Comparison of ENCODE assay signal across 10 cellular contexts in genomic region chr17:27247071-27247957, GRCh38. TPM values are rescaled to one million over a fixed set of nuclear protein-coding genes. Genes with fewer than 3 reads are reported as not detected.
DNase-seq lines count a peak whose midpoint lies in the region; TF ChIP-seq lines count a peak whose summit lies in the region.
"Had no signal": no experiment of that assay in that cellular context is flagged by ENCODE, and none has a peak within 500 bp of the region (broad histone marks: within the 10 kb centered on the region; RNA-seq: fewer than 3 reads in every experiment).

No MANE protein-coding gene starts in this region.

- BruUV-seq in PC-9 (replicated peaks; lab: Mats Ljungman, UMichigan): no TSS peak

- no peak overlapping the region for H3K4me3 Mint-ChIP-seq in osteocyte (ENCODE audit: unreplicated experiment)
- no peak overlapping the region for H3K4me3 Mint-ChIP-seq in CD8-positive, alpha-beta memory T cell
- H3K4me3 Mint-ChIP-seq: activated naive CD4-positive, alpha-beta T cell treated with anti-CD3 and anti-CD28 coated beads, Interleukin-2, amount 50 U/mL, for 24 hours had no signal

- no peak for TF ChIP-seq CTCF in PC-9 (conservative IDR thresholded peaks at IDR 0.05)
- TF ChIP-seq CTCF in esophagus muscularis mucosa (IDR thresholded peaks at IDR 0.05): no peak
- no peak for TF ChIP-seq CTCF in osteoblast (IDR thresholded peaks at IDR 0.05; ENCODE audit: extremely low read depth, low read depth, low read length)
- TF ChIP-seq CTCF in osteocyte (IDR thresholded peaks at IDR 0.05): no peak

- peaks cover 34% of the 10 kb centered on the region for H3F3A ChIP-seq in PC-9 (ENCODE audit: insufficient read depth, low read depth)

- peaks cover 31% of the 10 kb centered on the region for H3K27me3 Mint-ChIP-seq in osteocyte (ENCODE audit: unreplicated experiment)
- H3K27me3 Mint-ChIP-seq in CD8-positive, alpha-beta memory T cell: peaks cover 11 to 29% of the 10 kb centered on the region in 2 donors

- no peaks in the 10 kb centered on the region for H3K36me3 Mint-ChIP-seq in osteocyte (ENCODE audit: unreplicated experiment)
- H3K36me3 Mint-ChIP-seq in CD8-positive, alpha-beta memory T cell: no peaks in the 10 kb centered on the region
- H3K36me3 Mint-ChIP-seq: activated naive CD4-positive, alpha-beta T cell treated with anti-CD3 and anti-CD28 coated beads, Interleukin-2, amount 50 U/mL, for 24 hours had no signal

- DNase-seq in DMS153 (lab: John Stamatoyannopoulos, UW) (peak; percentile 93), PC-9 (peak; percentile 72 to 96), esophagus muscularis mucosa (ENCODE audit: extremely low spot score) (peak; percentile 92), osteoblast (ENCODE audit: insufficient read length, low spot score, missing footprints) (peak; percentile 67), occipital lobe (lab: John Stamatoyannopoulos, UW) (no peak), osteocyte (ENCODE audit: extremely low spot score, unreplicated experiment) (no peak)
- DNase-seq in central memory CD4-positive, alpha-beta T cell: no peak
- DNase-seq in CD8-positive, alpha-beta memory T cell: no peak

- H3K9me3 ChIP-seq in PC-9 (ENCODE audit: insufficient read depth, low read depth) (no peaks in the 10 kb centered on the region), esophagus muscularis mucosa (no peaks in the 10 kb centered on the region), osteoblast (ENCODE audit: low read depth, low read length) (no peaks in the 10 kb centered on the region)
- no peaks in the 10 kb centered on the region for H3K9me3 ChIP-seq in CD8-positive, alpha-beta memory T cell (ENCODE audit: low read length)

- TF ChIP-seq POLR2A in esophagus muscularis mucosa (IDR thresholded peaks at IDR 0.05; ENCODE audit: low read depth): no peak

- H3K79me2 ChIP-seq in PC-9 (ENCODE audit: low read depth) (no peaks in the 10 kb centered on the region), osteoblast (ENCODE audit: insufficient read depth, low read length) (no peaks in the 10 kb centered on the region)

- H4K20me1 ChIP-seq in PC-9 (ENCODE audit: insufficient read depth) (no peaks in the 10 kb centered on the region), osteoblast (ENCODE audit: insufficient read depth, low read length) (no peaks in the 10 kb centered on the region)

- no peaks in the 10 kb centered on the region for H3K9me3 Mint-ChIP-seq in osteocyte (ENCODE audit: unreplicated experiment)
- no peaks in the 10 kb centered on the region for H3K9me3 Mint-ChIP-seq in CD8-positive, alpha-beta memory T cell
- H3K9me3 Mint-ChIP-seq: activated naive CD4-positive, alpha-beta T cell treated with anti-CD3 and anti-CD28 coated beads, Interleukin-2, amount 50 U/mL, for 24 hours had no signal

- no peaks in the 10 kb centered on the region for H3K36me3 ChIP-seq in PC-9 (ENCODE audit: low read depth)
- H3K36me3 ChIP-seq in esophagus muscularis mucosa: no peaks in the 10 kb centered on the region
- no peaks in the 10 kb centered on the region for H3K36me3 ChIP-seq in osteoblast (ENCODE audit: insufficient read depth, low read length)
- no peaks in the 10 kb centered on the region for H3K36me3 ChIP-seq in CD8-positive, alpha-beta memory T cell (ENCODE audit: insufficient read depth, low read length)

- H3K27ac Mint-ChIP-seq in osteocyte (ENCODE audit: unreplicated experiment): no peak overlapping the region
- no peak overlapping the region for H3K27ac Mint-ChIP-seq in CD8-positive, alpha-beta memory T cell
- H3K27ac Mint-ChIP-seq: activated naive CD4-positive, alpha-beta T cell treated with anti-CD3 and anti-CD28 coated beads, Interleukin-2, amount 50 U/mL, for 24 hours had no signal

- intact Hi-C loops in PC-9 (cut with micrococcal nuclease; ENCODE audit: unreplicated experiment) (loop anchor here (1.0 to 10.0 kb wide), 3 partner anchors 47 to 247 kb away; partner anchors contain the start of genes KSR1 and WSB1), esophagus muscularis mucosa (cut with DNase I) (no loop called here)

- H3K27me3 ChIP-seq in PC-9 (ENCODE audit: insufficient read depth, low read depth) (no peaks in the 10 kb centered on the region), esophagus muscularis mucosa (no peaks in the 10 kb centered on the region), osteoblast (ENCODE audit: insufficient read depth, low read length) (no peaks in the 10 kb centered on the region)
- no peaks in the 10 kb centered on the region for H3K27me3 ChIP-seq in CD8-positive, alpha-beta memory T cell (ENCODE audit: insufficient read depth, low read length, poor library complexity, severe bottlenecking)

- H3K27ac ChIP-seq in PC-9: peak overlapping the region; percentile 78
- peak overlapping the region; percentile 84 to 91 (median 88) for H3K27ac ChIP-seq in esophagus muscularis mucosa (replicated peaks in 1 of 4)
- H3K27ac ChIP-seq in osteoblast (ENCODE audit: low read depth, low read length): peak overlapping the region; percentile 52
- no peak overlapping the region for H3K27ac ChIP-seq in CD8-positive, alpha-beta memory T cell (ENCODE audit: low read depth, low read length)

- TF ChIP-seq EP300 in esophagus muscularis mucosa (IDR thresholded peaks at IDR 0.05): no peak

- H3K4me2 ChIP-seq in PC-9: peak overlapping the region; percentile 63
- H3K4me2 ChIP-seq in osteoblast (ENCODE audit: insufficient read depth, low read length): peak overlapping the region; percentile 37

- no peak overlapping the region for H2AFZ ChIP-seq in PC-9
- no peak overlapping the region for H2AFZ ChIP-seq in osteoblast (ENCODE audit: low read length)

- H3K9me2 ChIP-seq in PC-9 (ENCODE audit: insufficient read depth): no peaks in the 10 kb centered on the region

- CTCF ChIA-PET in PC-9 (lab: Charles Lee): interaction anchor here (0.6 kb wide), 1 partner anchor 61 kb away, joined by 3 read pairs; no protein-coding TSS in a partner anchor
- CTCF ChIA-PET in CD8-positive, alpha-beta memory T cell (lab: Charles Lee): no interaction called here

- H3K4me1 Mint-ChIP-seq in osteocyte (ENCODE audit: unreplicated experiment): peaks cover 27% of the 10 kb centered on the region
- H3K4me1 Mint-ChIP-seq in CD8-positive, alpha-beta memory T cell: no peaks in the 10 kb centered on the region

- POLR2A ChIA-PET in PC-9 (lab: Charles Lee; ENCODE audit: unreplicated experiment): no interaction called here
- POLR2A ChIA-PET in CD8-positive, alpha-beta memory T cell (lab: Charles Lee): no interaction called here

- peaks cover 64% of the 10 kb centered on the region for H3K4me1 ChIP-seq in PC-9 (replicated peaks; ENCODE audit: insufficient read depth)
- H3K4me1 ChIP-seq in esophagus muscularis mucosa: peaks cover 44 to 73% (median 62%) of the 10 kb centered on the region in 4 donors
- peaks cover 32% of the 10 kb centered on the region for H3K4me1 ChIP-seq in osteoblast (ENCODE audit: insufficient read depth, low read length)
- no peaks in the 10 kb centered on the region for H3K4me1 ChIP-seq in CD8-positive, alpha-beta memory T cell (ENCODE audit: insufficient read depth, low read length)

- 42% methylated on average over 5 of the region's 7 CpGs for WGBS in esophagus muscularis mucosa

- no peak overlapping the region for H3K4me3 ChIP-seq in PC-9
- no peak overlapping the region for H3K4me3 ChIP-seq in esophagus muscularis mucosa
- no peak overlapping the region for H3K4me3 ChIP-seq in osteoblast (ENCODE audit: insufficient read depth, low read length)
- H3K4me3 ChIP-seq in CD8-positive, alpha-beta memory T cell (ENCODE audit: low read length): no peak overlapping the region
- H3K4me3 ChIP-seq: skin epidermis had no signal

RNA-seq across cellular contexts. Expression of gene WSB1, which starts 46.6 kb away (rescaled TPM):
- total RNA-seq in PC-9 (2021): 66.2 and 101 TPM in 2 replicates
- 100 to 1,000 TPM in 3 of 4 donors, 10 to 100 TPM in 1; 84.1 to 125 (median 118) TPM for total RNA-seq in esophagus muscularis mucosa
- total RNA-seq in osteoblast: 158 and 177 TPM in 2 replicates
- total RNA-seq in occipital lobe: 299 TPM
- 168 and 179 TPM in 2 replicates for total RNA-seq in osteocyte
- 10 to 100 TPM; 71.0 to 72.5 TPM for total RNA-seq in CD8-positive, alpha-beta memory T cell
- 187 TPM for polyA plus RNA-seq in CD8-positive, alpha-beta memory T cell

Comparison
In these comparisons a context has a peak if more than half of its experiments do, and no peak if none do; other contexts are left out.
1. DNase-seq: peak in DMS153 (single experiment), PC-9 (2 of 2), esophagus muscularis mucosa (single experiment) and osteoblast (single experiment); none in central memory CD4-positive, alpha-beta T cell (single experiment), occipital lobe (single experiment), osteocyte (single experiment) and CD8-positive, alpha-beta memory T cell (0 of 5).